In genomic region chr1:29129916-29130315, GRCh38 we compare ENCODE assay signal across 20 cellular contexts.
"Had no signal": no experiment of that assay in that cellular context is flagged by ENCODE, and none has a peak within 500 bp of the region (broad histone marks: within the 10 kb centered on the region; RNA-seq: fewer than 3 reads in every experiment).

No MANE protein-coding gene starts in this region.

- DNase-seq: activated CD4-positive, alpha-beta memory T cell treated with anti-CD3 and anti-CD28 coated beads for 36 hours; activated CD4-positive, alpha-beta T cell treated with anti-CD3 and anti-CD28 coated beads for 36 hours; activated T-cell treated with anti-CD3 and anti-CD28 coated beads for 4 hours; effector CD8-positive, alpha-beta T cell; heart right ventricle; immature natural killer cell; kidney glomerular epithelial cell; left ventricle myocardium superior; mucosa of descending colon; naive B cell; psoas muscle; right cardiac atrium; stimulated activated CD4-positive, alpha-beta T cell treated with anti-CD3 and anti-CD28 coated beads, Interleukin-4, amount 100 ng/mL, for 1 hour; stimulated activated naive CD8-positive, alpha-beta T cell treated with anti-CD3 and anti-CD28 coated beads, Interleukin-15, amount 100 ng/mL, for 72 hours; transverse colon; uterus had no signal

- FAIRE-seq: endothelial cell of umbilical vein had no signal

- H3K27me3 ChIP-seq: esophagus muscularis mucosa, uterus had no signal

- H3K4me1 ChIP-seq: psoas muscle, uterus had no signal

- H3K4me3 ChIP-seq: esophagus muscularis mucosa, heart right ventricle, mucosa of descending colon, psoas muscle, skin epidermis, suprapubic skin, transverse colon, uterus had no signal

- H3K9me3 ChIP-seq: esophagus muscularis mucosa, heart right ventricle, mucosa of descending colon, psoas muscle, suprapubic skin, transverse colon, uterus had no signal

- ATAC-seq: activated CD4-positive, alpha-beta T cell treated with anti-CD3 and anti-CD28 coated beads for 36 hours; heart right ventricle; left ventricle myocardium superior; mucosa of descending colon; psoas muscle; right cardiac atrium; stimulated activated naive CD8-positive, alpha-beta T cell treated with anti-CD3 and anti-CD28 coated beads, Interleukin-15, amount 100 ng/mL, for 72 hours had no signal

- H3K36me3 ChIP-seq: esophagus muscularis mucosa, heart right ventricle, suprapubic skin, transverse colon, uterus had no signal

- H3K27ac ChIP-seq: esophagus muscularis mucosa, heart right ventricle, psoas muscle, skin epidermis, suprapubic skin, transverse colon, uterus had no signal
